Comparison of ENCODE assay signal across 8 cellular contexts in the genomic region with DNA sequence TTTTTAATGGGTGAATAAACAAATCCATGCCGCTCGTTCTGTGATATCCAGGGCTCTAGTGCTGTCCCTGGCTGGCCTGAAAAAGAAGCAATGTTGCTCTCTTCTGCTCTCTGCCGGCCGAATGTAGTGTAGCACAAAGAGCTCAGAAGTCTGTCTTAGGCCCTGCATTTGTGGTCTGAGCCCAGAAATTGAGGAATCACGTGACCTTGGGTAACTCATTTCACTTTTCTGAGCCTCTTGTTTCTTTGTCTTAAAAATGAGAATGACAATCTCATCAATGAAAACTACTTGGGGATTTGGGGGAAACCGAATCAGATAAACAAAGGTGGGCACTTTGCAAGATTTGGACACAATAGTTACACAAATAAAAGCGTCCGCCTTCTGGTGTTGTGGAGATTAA.
DNase-seq lines count a peak whose midpoint lies in the region; ATAC-seq, FAIRE-seq and TF ChIP-seq lines count a peak whose summit lies in the region.

No MANE protein-coding gene starts in this region.

- no peaks in the 10 kb centered on the region; the same call in none of the 2 replicates for H3K27me3 ChIP-seq in Caco-2 (replicated peaks; ENCODE audit: control insufficient read depth, insufficient read depth, low read length)

- H3K36me3 ChIP-seq in Caco-2 (ENCODE audit: control insufficient read depth, insufficient read depth, low read length), result no peaks in the 10 kb centered on the region

- no peaks in the 10 kb centered on the region for H3K9me3 ChIP-seq in Caco-2

- POLR2A ChIA-PET in Caco-2 (lab: Charles Lee), result no interaction called here

- H3K4me3 Mint-ChIP-seq in Caco-2 (ENCODE audit: unreplicated experiment), result no peak overlapping the region
- H3K4me3 Mint-ChIP-seq in activated T-helper 1 cell treated with anti-CD3 and anti-CD28 coated beads, Interleukin-12 subunit alpha, Interleukin-12 subunit beta, Interleukin-2, Interleukin-4 antibody, amounts not matched to agents 30 ng/mL and 10 ng/mL and 1 ng/mL, durations not matched to agents 14 hours and 24 hours and 36 hours, result no peak overlapping the region
- no peak overlapping the region for H3K4me3 Mint-ChIP-seq in osteocyte (ENCODE audit: unreplicated experiment)

- intact Hi-C loops in Caco-2 (cut with micrococcal nuclease; ENCODE audit: unreplicated experiment), result loop anchor here (1.0 kb wide), 2 partner anchors 154 to 385 kb away; no protein-coding TSS in a partner anchor
- intact Hi-C loops in activated T-helper 1 cell treated with anti-CD3 and anti-CD28 coated beads, Interleukin-12 subunit alpha, Interleukin-12 subunit beta, Interleukin-2, Interleukin-4 antibody, amounts not matched to agents 30 ng/mL and 10 ng/mL and 1 ng/mL, durations not matched to agents 14 hours and 24 hours and 36 hours (cut with micrococcal nuclease), result loop anchor here (1.0 to 2.0 kb wide), 2 partner anchors 76 to 154 kb away; no protein-coding TSS in a partner anchor

- TF ChIP-seq CTCF in Caco-2 (IDR thresholded peaks at IDR 0.05; ENCODE audit: insufficient read depth in 1 of 2, low read depth in 1 of 2, low read length in 1 of 2, severe bottlenecking in 1 of 2, unreplicated experiment in 1 of 2), result peak; percentile 48 to 81
- TF ChIP-seq CTCF in osteocyte (IDR thresholded peaks at IDR 0.05), result peak; percentile 65

- peak; percentile 85 for FAIRE-seq in frontal cortex (lab: Jason Lieb, UNC)

- H3K27me3 Mint-ChIP-seq in Caco-2 (ENCODE audit: insufficient read depth, unreplicated experiment), result peaks cover 18% of the 10 kb centered on the region
- no peaks in the 10 kb centered on the region for H3K27me3 Mint-ChIP-seq in activated T-helper 1 cell treated with anti-CD3 and anti-CD28 coated beads, Interleukin-12 subunit alpha, Interleukin-12 subunit beta, Interleukin-2, Interleukin-4 antibody, amounts not matched to agents 30 ng/mL and 10 ng/mL and 1 ng/mL, durations not matched to agents 14 hours and 24 hours and 36 hours (ENCODE audit: insufficient read depth)
- H3K27me3 Mint-ChIP-seq in osteocyte (ENCODE audit: unreplicated experiment), result no peaks in the 10 kb centered on the region

- BruUV-seq in Caco-2 (replicated peaks; lab: Mats Ljungman, UMichigan), result no TSS peak

- no peak for ATAC-seq in GM18519 (IDR thresholded peaks at IDR 0.05; ENCODE audit: low FRiP score, unreplicated experiment)
- ATAC-seq in GM18498 (IDR thresholded peaks at IDR 0.05; ENCODE audit: unreplicated experiment), result no peak

- no peaks in the 10 kb centered on the region for H3K4me1 Mint-ChIP-seq in Caco-2 (ENCODE audit: low read depth, unreplicated experiment)
- H3K4me1 Mint-ChIP-seq in activated T-helper 1 cell treated with anti-CD3 and anti-CD28 coated beads, Interleukin-12 subunit alpha, Interleukin-12 subunit beta, Interleukin-2, Interleukin-4 antibody, amounts not matched to agents 30 ng/mL and 10 ng/mL and 1 ng/mL, durations not matched to agents 14 hours and 24 hours and 36 hours (ENCODE audit: low read depth), result no peaks in the 10 kb centered on the region
- H3K4me1 Mint-ChIP-seq in osteocyte (ENCODE audit: unreplicated experiment), result no peaks in the 10 kb centered on the region

- H3K36me3 Mint-ChIP-seq in Caco-2 (ENCODE audit: insufficient read depth, unreplicated experiment) (no peaks in the 10 kb centered on the region), osteocyte (ENCODE audit: unreplicated experiment) (no peaks in the 10 kb centered on the region)
- no peaks in the 10 kb centered on the region for H3K36me3 Mint-ChIP-seq in activated T-helper 1 cell treated with anti-CD3 and anti-CD28 coated beads, Interleukin-12 subunit alpha, Interleukin-12 subunit beta, Interleukin-2, Interleukin-4 antibody, amounts not matched to agents 30 ng/mL and 10 ng/mL and 1 ng/mL, durations not matched to agents 14 hours and 24 hours and 36 hours (ENCODE audit: low read depth)

- H3K9me3 Mint-ChIP-seq in Caco-2 (ENCODE audit: unreplicated experiment), result no peaks in the 10 kb centered on the region
- no peaks in the 10 kb centered on the region for H3K9me3 Mint-ChIP-seq in activated T-helper 1 cell treated with anti-CD3 and anti-CD28 coated beads, Interleukin-12 subunit alpha, Interleukin-12 subunit beta, Interleukin-2, Interleukin-4 antibody, amounts not matched to agents 30 ng/mL and 10 ng/mL and 1 ng/mL, durations not matched to agents 14 hours and 24 hours and 36 hours
- no peaks in the 10 kb centered on the region for H3K9me3 Mint-ChIP-seq in osteocyte (ENCODE audit: unreplicated experiment)

- CTCF ChIA-PET in Caco-2 (lab: Charles Lee), result interaction anchor here (0.5 to 1.1 kb wide), 4 partner anchors 11 to 470 kb away, joined by 3 to 5 read pairs (median 4); no protein-coding TSS in a partner anchor

- H3K4me3 ChIP-seq in Caco-2 (ENCODE audit: low read depth, low read length), result no peak overlapping the region

- H3K27ac Mint-ChIP-seq in Caco-2 (ENCODE audit: unreplicated experiment) (no peak overlapping the region), osteocyte (ENCODE audit: unreplicated experiment) (no peak overlapping the region)
- no peak overlapping the region for H3K27ac Mint-ChIP-seq in activated T-helper 1 cell treated with anti-CD3 and anti-CD28 coated beads, Interleukin-12 subunit alpha, Interleukin-12 subunit beta, Interleukin-2, Interleukin-4 antibody, amounts not matched to agents 30 ng/mL and 10 ng/mL and 1 ng/mL, durations not matched to agents 14 hours and 24 hours and 36 hours

- DNase-seq in Caco-2, result peak; percentile 63 to 65
- peak; percentile 28 for DNase-seq in H4 (ENCODE audit: low spot score)
- DNase-seq in NCI-H774 (lab: John Stamatoyannopoulos, UW), result peak; percentile 30
- DNase-seq in activated T-helper 1 cell treated with anti-CD3 and anti-CD28 coated beads, Interleukin-12 subunit alpha, Interleukin-12 subunit beta, Interleukin-2, Interleukin-4 antibody, amounts not matched to agents 30 ng/mL and 10 ng/mL and 1 ng/mL, durations not matched to agents 14 hours and 24 hours and 36 hours (ENCODE audit: low spot score), result peak; percentile 27
- DNase-seq in frontal cortex (ENCODE audit: low spot score in 2 of 2), result peak; percentile 13 to 64
- DNase-seq in osteocyte (ENCODE audit: extremely low spot score, unreplicated experiment), result no peak

- H3K4me1 ChIP-seq in Caco-2, result no peaks in the 10 kb centered on the region
